25 cellular contexts compared by ENCODE assay signal in genomic region chr13:52383362-52383761, GRCh38.
"Had no signal": no experiment of that assay in that cellular context is flagged by ENCODE, and none has a peak within 500 bp of the region (broad histone marks: within the 10 kb centered on the region; RNA-seq: fewer than 3 reads in every experiment).

No MANE protein-coding gene starts in this region.

- H3K9me3 ChIP-seq: mucosa of descending colon, stomach, suprapubic skin had no signal

- H3K4me1 ChIP-seq: parathyroid adenoma, stomach, suprapubic skin, tibial nerve had no signal

- H3K27me3 ChIP-seq: hepatocyte, stomach, suprapubic skin, tibial nerve had no signal

- H3K36me3 Mint-ChIP-seq: activated naive CD4-positive, alpha-beta T cell treated with anti-CD3 and anti-CD28 coated beads, Interleukin-2, amount 10 ng/mL, durations not matched to agents 7 days and 5 days; WTC11 had no signal

- H3K27me3 Mint-ChIP-seq: activated naive CD4-positive, alpha-beta T cell treated with anti-CD3 and anti-CD28 coated beads, Interleukin-2, amount 10 ng/mL, durations not matched to agents 7 days and 5 days; stimulated activated memory B cell treated with anti-CD40 and anti-IgM and Interleukin-4, amounts not matched to agents 10 μg/mL and 1 μg/mL and 100 μg/mL, for 72 hours had no signal

- H3K4me3 ChIP-seq: hepatocyte, mucosa of descending colon, stomach, suprapubic skin, tibial nerve had no signal

- H3K4me3 Mint-ChIP-seq: activated naive CD4-positive, alpha-beta T cell treated with anti-CD3 and anti-CD28 coated beads, Interleukin-2, amount 10 ng/mL, durations not matched to agents 7 days and 5 days; immature natural killer cell; nephron progenitor cell; stimulated activated memory B cell treated with anti-CD40 and anti-IgM and Interleukin-4, amounts not matched to agents 10 μg/mL and 1 μg/mL and 100 μg/mL, for 72 hours; WTC11 had no signal

- DNase-seq: activated CD8-positive, alpha-beta memory T cell treated with anti-CD3 and anti-CD28 coated beads, Interleukin-2, amount 50 U/mL, for 48 hours; activated effector memory CD4-positive, alpha-beta T cell treated with anti-CD3 and anti-CD28 coated beads, Interleukin-2, amount 50 U/mL, for 16 hours; activated naive CD4-positive, alpha-beta T cell treated with anti-CD3 and anti-CD28 coated beads, Interleukin-2, amount 10 ng/mL, durations not matched to agents 7 days and 5 days; activated T-cell treated with anti-CD3 and anti-CD28 coated beads, Interleukin-2, amount 50 U/mL, for 48 hours; amygdala; cerebellar nuclear complex; cortex of kidney; effector CD4-positive, alpha-beta T cell; glutamatergic neuron; immature natural killer cell; kidney glomerular epithelial cell; mesenchymal stem cell; mucosa of descending colon; nephron progenitor cell; small intestine; stimulated activated CD4-positive, alpha-beta T cell treated with anti-CD3 and anti-CD28 coated beads, Interleukin-15, amount 100 ng/mL, for 24 hours; stomach had no signal

- H3K9me3 Mint-ChIP-seq: activated naive CD4-positive, alpha-beta T cell treated with anti-CD3 and anti-CD28 coated beads, Interleukin-2, amount 10 ng/mL, durations not matched to agents 7 days and 5 days; immature natural killer cell; stimulated activated memory B cell treated with anti-CD40 and anti-IgM and Interleukin-4, amounts not matched to agents 10 μg/mL and 1 μg/mL and 100 μg/mL, for 72 hours; WTC11 had no signal

- H3K4me1 Mint-ChIP-seq: activated naive CD4-positive, alpha-beta T cell treated with anti-CD3 and anti-CD28 coated beads, Interleukin-2, amount 10 ng/mL, durations not matched to agents 7 days and 5 days; immature natural killer cell; nephron progenitor cell; stimulated activated memory B cell treated with anti-CD40 and anti-IgM and Interleukin-4, amounts not matched to agents 10 μg/mL and 1 μg/mL and 100 μg/mL, for 72 hours; WTC11 had no signal

- H3K27ac ChIP-seq: hepatocyte, parathyroid adenoma, stomach, suprapubic skin, tibial nerve had no signal

- H3K27ac Mint-ChIP-seq: activated naive CD4-positive, alpha-beta T cell treated with anti-CD3 and anti-CD28 coated beads, Interleukin-2, amount 10 ng/mL, durations not matched to agents 7 days and 5 days; immature natural killer cell; nephron progenitor cell; stimulated activated memory B cell treated with anti-CD40 and anti-IgM and Interleukin-4, amounts not matched to agents 10 μg/mL and 1 μg/mL and 100 μg/mL, for 72 hours; WTC11 had no signal

- ATAC-seq: esophagus mucosa; mucosa of descending colon; sciatic nerve; stimulated activated memory B cell treated with anti-CD40 and anti-IgM and Interleukin-4, amounts not matched to agents 10 μg/mL and 1 μg/mL and 100 μg/mL, for 72 hours; WTC11 had no signal
